ENCODE assay signal across 1 cellular context in genomic region chr20:62972270-62973032, GRCh38.
A peak's percentile ranks its signal among the peaks of the same experiment; 100 is the strongest.
TF ChIP-seq lines count a peak whose summit lies in the region.

No MANE protein-coding gene starts in this region.

TF ChIP-seq in IMR-90, 13 proteins besides CTCF, POLR2A, EP300 and RAD21:
- peak; percentile 30; the same call in 1 of the 2 replicates for TF ChIP-seq MAZ (IDR thresholded peaks at IDR 0.05; ENCODE audit: borderline replicate concordance, low read depth, low read length)
- TF ChIP-seq SMC3 (IDR thresholded peaks at IDR 0.05; ENCODE audit: low read depth, low read length) = peak; percentile 75
- no peak for TF ChIP-seq FOS (IDR thresholded peaks at IDR 0.05; ENCODE audit: low read depth, low read length)
